Comparison of ENCODE assay signal across 22 cellular contexts in genomic region chr12:51473947-51474346, GRCh38.
"Had no signal": no experiment of that assay in that cellular context is flagged by ENCODE, and none has a peak within 500 bp of the region (broad histone marks: within the 10 kb centered on the region; RNA-seq: fewer than 3 reads in every experiment).

No MANE protein-coding gene starts in this region.

- H3K27ac Mint-ChIP-seq: activated CD4-positive, alpha-beta memory T cell treated with anti-CD3 and anti-CD28 coated beads for 36 hours; activated CD4-positive, alpha-beta T cell treated with anti-CD3 and anti-CD28 coated beads for 36 hours; activated CD4-positive, alpha-beta T cell treated with anti-CD3 and anti-CD28 coated beads, Interleukin-2, amount 10 ng/mL, durations not matched to agents 24 days and 14 days; activated CD8-positive, alpha-beta T cell treated with anti-CD3 and anti-CD28 coated beads, Interleukin-2, amount 10 ng/mL, durations not matched to agents 7 days and 5 days; activated naive CD8-positive, alpha-beta T cell treated with anti-CD3 and anti-CD28 coated beads, Interleukin-2, amount 10 ng/mL, durations not matched to agents 7 days and 5 days; dendritic cell treated with granulocyte-macrophage colony-stimulating factor and Interleukin-4, amounts not matched to agents 40 ng/mL and 50 ng/mL, for 4 days; endodermal cell had no signal

- H3K27me3 ChIP-seq: brain microvascular endothelial cell, dorsolateral prefrontal cortex had no signal

- H3K4me3 Mint-ChIP-seq: activated CD4-positive, alpha-beta memory T cell treated with anti-CD3 and anti-CD28 coated beads for 36 hours; activated CD4-positive, alpha-beta T cell treated with anti-CD3 and anti-CD28 coated beads for 36 hours; activated CD4-positive, alpha-beta T cell treated with anti-CD3 and anti-CD28 coated beads, Interleukin-2, amount 10 ng/mL, durations not matched to agents 24 days and 14 days; activated CD8-positive, alpha-beta T cell treated with anti-CD3 and anti-CD28 coated beads, Interleukin-2, amount 10 ng/mL, durations not matched to agents 7 days and 5 days; activated naive CD4-positive, alpha-beta T cell treated with anti-CD3 and anti-CD28 coated beads, Interleukin-2, amount 10 ng/mL, durations not matched to agents 7 days and 5 days; activated naive CD8-positive, alpha-beta T cell treated with anti-CD3 and anti-CD28 coated beads, Interleukin-2, amount 10 ng/mL, durations not matched to agents 7 days and 5 days; central memory CD8-positive, alpha-beta T cell; dendritic cell treated with granulocyte-macrophage colony-stimulating factor and Interleukin-4, amounts not matched to agents 40 ng/mL and 50 ng/mL, for 4 days; endodermal cell had no signal

- H3K9me3 Mint-ChIP-seq: activated CD4-positive, alpha-beta memory T cell treated with anti-CD3 and anti-CD28 coated beads for 36 hours; activated CD4-positive, alpha-beta T cell treated with anti-CD3 and anti-CD28 coated beads, Interleukin-2, amount 10 ng/mL, durations not matched to agents 24 days and 14 days; activated naive CD4-positive, alpha-beta T cell treated with anti-CD3 and anti-CD28 coated beads, Interleukin-2, amount 10 ng/mL, durations not matched to agents 7 days and 5 days; activated naive CD8-positive, alpha-beta T cell treated with anti-CD3 and anti-CD28 coated beads, Interleukin-2, amount 10 ng/mL, durations not matched to agents 7 days and 5 days; central memory CD8-positive, alpha-beta T cell; dendritic cell treated with granulocyte-macrophage colony-stimulating factor and Interleukin-4, amounts not matched to agents 40 ng/mL and 50 ng/mL, for 4 days; endodermal cell had no signal

- ATAC-seq: activated CD4-positive, alpha-beta T cell treated with anti-CD3 and anti-CD28 coated beads for 36 hours; activated CD8-positive, alpha-beta T cell treated with anti-CD3 and anti-CD28 coated beads, Interleukin-2, amount 10 ng/mL, durations not matched to agents 7 days and 5 days; esophagus mucosa; heart left ventricle had no signal

- H3K4me1 ChIP-seq: heart left ventricle had no signal

- H3K27ac ChIP-seq: brain microvascular endothelial cell, coronary artery, dorsolateral prefrontal cortex, heart left ventricle had no signal

- H3K36me3 ChIP-seq: brain microvascular endothelial cell had no signal

- H3K36me3 Mint-ChIP-seq: activated CD4-positive, alpha-beta memory T cell treated with anti-CD3 and anti-CD28 coated beads for 36 hours; activated naive CD4-positive, alpha-beta T cell treated with anti-CD3 and anti-CD28 coated beads, Interleukin-2, amount 50 U/mL, for 72 hours had no signal

- H3K4me3 ChIP-seq: coronary artery, dorsolateral prefrontal cortex, heart left ventricle had no signal

- H3K4me1 Mint-ChIP-seq: activated CD4-positive, alpha-beta T cell treated with anti-CD3 and anti-CD28 coated beads for 36 hours; activated naive CD4-positive, alpha-beta T cell treated with anti-CD3 and anti-CD28 coated beads, Interleukin-2, amount 10 ng/mL, durations not matched to agents 7 days and 5 days; activated naive CD8-positive, alpha-beta T cell treated with anti-CD3 and anti-CD28 coated beads, Interleukin-2, amount 10 ng/mL, durations not matched to agents 7 days and 5 days; central memory CD8-positive, alpha-beta T cell had no signal

- DNase-seq: activated CD4-positive, alpha-beta memory T cell treated with anti-CD3 and anti-CD28 coated beads for 36 hours; activated CD4-positive, alpha-beta T cell treated with anti-CD3 and anti-CD28 coated beads for 36 hours; activated CD4-positive, alpha-beta T cell treated with anti-CD3 and anti-CD28 coated beads, Interleukin-2, amount 10 ng/mL, durations not matched to agents 24 days and 14 days; activated CD4-positive, CD25-positive, alpha-beta regulatory T cell; activated CD4-positive, CD25-positive, alpha-beta regulatory T cell treated with anti-CD3 and anti-CD28 coated beads, Interleukin-2, amount 50 U/mL, for 72 hours; activated CD8-positive, alpha-beta T cell treated with anti-CD3 and anti-CD28 coated beads, Interleukin-2, amount 10 ng/mL, durations not matched to agents 7 days and 5 days; activated gamma-delta T cell; activated naive CD4-positive, alpha-beta T cell; activated naive CD4-positive, alpha-beta T cell treated with anti-CD3 and anti-CD28 coated beads, Interleukin-2, amount 10 ng/mL, durations not matched to agents 7 days and 5 days; activated naive CD8-positive, alpha-beta T cell treated with anti-CD3 and anti-CD28 coated beads, Interleukin-2, amount 10 ng/mL, durations not matched to agents 7 days and 5 days; activated T-cell treated with anti-CD3 and anti-CD28 coated beads, Interleukin-2, amount 50 U/mL, for 48 hours; brain microvascular endothelial cell; dorsolateral prefrontal cortex; effector memory CD4-positive, alpha-beta T cell; endodermal cell; foreskin fibroblast; heart left ventricle had no signal

- H3K9me3 ChIP-seq: heart left ventricle had no signal

- H3K27me3 Mint-ChIP-seq: activated CD4-positive, alpha-beta memory T cell treated with anti-CD3 and anti-CD28 coated beads for 36 hours; activated CD4-positive, alpha-beta T cell treated with anti-CD3 and anti-CD28 coated beads for 36 hours; activated CD4-positive, alpha-beta T cell treated with anti-CD3 and anti-CD28 coated beads, Interleukin-2, amount 10 ng/mL, durations not matched to agents 24 days and 14 days; activated naive CD4-positive, alpha-beta T cell treated with anti-CD3 and anti-CD28 coated beads, Interleukin-2, amount 10 ng/mL, durations not matched to agents 7 days and 5 days; activated naive CD8-positive, alpha-beta T cell treated with anti-CD3 and anti-CD28 coated beads, Interleukin-2, amount 10 ng/mL, durations not matched to agents 7 days and 5 days; central memory CD8-positive, alpha-beta T cell; dendritic cell treated with granulocyte-macrophage colony-stimulating factor and Interleukin-4, amounts not matched to agents 40 ng/mL and 50 ng/mL, for 4 days had no signal
